In genomic region chr12:55746147-55746912, GRCh38 we compare ENCODE assay signal across 9 cellular contexts. TPM values are rescaled to one million over a fixed set of nuclear protein-coding genes. Genes with fewer than 3 reads are reported as not detected.
DNase-seq lines count a peak whose midpoint lies in the region; ATAC-seq and TF ChIP-seq lines count a peak whose summit lies in the region.
"Had no signal": no experiment of that assay in that cellular context is flagged by ENCODE, and none has a peak within 500 bp of the region (broad histone marks: within the 10 kb centered on the region; RNA-seq: fewer than 3 reads in every experiment).

No MANE protein-coding gene starts in this region.

- H3K36me3 ChIP-seq in endodermal cell (ENCODE audit: control insufficient read depth, insufficient read depth, low read length) (peaks cover 45% of the 10 kb centered on the region), stomach (peaks cover 0 to 25% (median 17%) of the 10 kb centered on the region in 4 donors)

- H3K9me3 ChIP-seq in endodermal cell (ENCODE audit: control insufficient read depth, low read length) (no peaks in the 10 kb centered on the region), stomach (no peaks in the 10 kb centered on the region)

- H3K27ac Mint-ChIP-seq in activated naive CD4-positive, alpha-beta T cell treated with anti-CD3 and anti-CD28 coated beads, Interleukin-2, amount 50 U/mL, for 72 hours: peak overlapping the region; percentile 2 to 5
- peak overlapping the region; percentile 95 for H3K27ac Mint-ChIP-seq in endodermal cell

- H3K4me1 ChIP-seq in endodermal cell (ENCODE audit: control insufficient read depth, insufficient read depth, low read length) (peaks cover 5% of the 10 kb centered on the region), stomach (peaks cover 14 to 39% (median 38%) of the 10 kb centered on the region in 4 donors)

- H3K27me3 ChIP-seq in endodermal cell (ENCODE audit: control insufficient read depth, insufficient read depth, low read length, poor library complexity, severe bottlenecking) (no peaks in the 10 kb centered on the region), stomach (peaks cover 0 to 38% (median 0%) of the 10 kb centered on the region in 3 donors)

- TF ChIP-seq EP300 in stomach (IDR thresholded peaks at IDR 0.05): no peak

- no peak for ATAC-seq in activated naive CD4-positive, alpha-beta T cell treated with anti-CD3 and anti-CD28 coated beads, Interleukin-2, amount 50 U/mL, for 72 hours

- H3K9ac ChIP-seq in endodermal cell (ENCODE audit: extremely low read depth, low read length, poor library complexity, severe bottlenecking): peak overlapping the region; percentile 30

- peak in 1 of 2 donors; percentile 38 for DNase-seq in activated naive CD4-positive, alpha-beta T cell treated with anti-CD3 and anti-CD28 coated beads, Interleukin-2, amount 50 U/mL, for 72 hours (ENCODE audit: low spot score in 2 of 2)
- no peak for DNase-seq in activated naive CD4-positive, alpha-beta T cell treated with Interleukin-2 at 50 U/mL for 16 hours
- DNase-seq in endodermal cell (no peak), stomach (no peak), midbrain (lab: John Stamatoyannopoulos, UW) (no peak), MV-4-11 (lab: John Stamatoyannopoulos, UW) (no peak)
- DNase-seq: cortex of kidney, NCI-H2029 treated with DMSO at 0.1 percent for 48 hours had no signal

- WGBS in endodermal cell (ENCODE audit: insufficient coverage in 1 of 2, insufficient read length in 1 of 2), 2 experiments: 5 to 27% methylated on average over 3 to 4 of the region's 4 CpGs
- WGBS in stomach, 5 donors: 31 to 45% (median 39%) methylated on average over 4 of the region's 4 CpGs

- intact Hi-C loops in stomach (cut with DNase I; ENCODE audit: low total_unique reads): loop anchor here (10.0 kb wide), 1 partner anchor 48 kb away; no protein-coding TSS in a partner anchor

- TF ChIP-seq CTCF in endodermal cell (conservative IDR thresholded peaks at IDR 0.05): no peak
- TF ChIP-seq CTCF in stomach (IDR thresholded peaks at IDR 0.05): no peak

- peak overlapping the region; percentile 84 for H3K27ac ChIP-seq in endodermal cell (ENCODE audit: low read depth, low read length)
- H3K27ac ChIP-seq in stomach: peak overlapping the region in 4 of 5 donors; percentile 4 to 79 (median 38)

- no peaks in the 10 kb centered on the region for H3K36me3 Mint-ChIP-seq in activated naive CD4-positive, alpha-beta T cell treated with anti-CD3 and anti-CD28 coated beads, Interleukin-2, amount 50 U/mL, for 72 hours
- peaks cover 34% of the 10 kb centered on the region for H3K36me3 Mint-ChIP-seq in endodermal cell (ENCODE audit: low read depth)

- H3K4me3 Mint-ChIP-seq in endodermal cell: peak overlapping the region; percentile 92

- peak overlapping the region; percentile 96 for H3K4me3 ChIP-seq in endodermal cell (ENCODE audit: low read length)
- no peak overlapping the region for H3K4me3 ChIP-seq in stomach
- H3K4me3 ChIP-seq: lung had no signal

- no peak for TF ChIP-seq POLR2A in stomach (IDR thresholded peaks at IDR 0.05)

- no peaks in the 10 kb centered on the region for H3K9me3 Mint-ChIP-seq in activated naive CD4-positive, alpha-beta T cell treated with anti-CD3 and anti-CD28 coated beads, Interleukin-2, amount 50 U/mL, for 72 hours
- no peaks in the 10 kb centered on the region for H3K9me3 Mint-ChIP-seq in endodermal cell

- peaks cover 45% of the 10 kb centered on the region for H3K4me1 Mint-ChIP-seq in endodermal cell

- no peaks in the 10 kb centered on the region for H3K27me3 Mint-ChIP-seq in endodermal cell (ENCODE audit: insufficient read depth)

RNA-seq across cellular contexts. Expression of gene GDF11, which starts 3.4 kb away (rescaled TPM):
- total RNA-seq in activated naive CD4-positive, alpha-beta T cell treated with anti-CD3 and anti-CD28 coated beads, Interleukin-2, amount 50 U/mL, for 72 hours: 10 to 100 TPM in 1 of 2 donors, 1 to 10 TPM in 1; 5.9 to 12.0 TPM
- total RNA-seq in endodermal cell: 10 to 100 TPM; 29.8 to 33.0 TPM
- polyA plus RNA-seq in endodermal cell (2013, experiment 1 of 2): 32.4 TPM
- 28.6 TPM for polyA plus RNA-seq in endodermal cell (2013, experiment 2 of 2)
- total RNA-seq in stomach: 1 to 10 TPM in 3 of 5 donors, under 1 TPM in 2; 0.29 to 4.6 (median 1.7) TPM
- 1 to 10 TPM; 1.1 to 6.5 (median 3.5) TPM for polyA plus RNA-seq in stomach

RNA-seq across cellular contexts. Expression of gene CD63, which starts 17.5 kb away (rescaled TPM):
- 100 to 1,000 TPM; 129 to 180 TPM for total RNA-seq in activated naive CD4-positive, alpha-beta T cell treated with anti-CD3 and anti-CD28 coated beads, Interleukin-2, amount 50 U/mL, for 72 hours
- 1,000 to 10,000 TPM in 1 of 2 donors, 100 to 1,000 TPM in 1; 879 to 1,041 TPM for total RNA-seq in endodermal cell
- 447 TPM for polyA plus RNA-seq in endodermal cell (2013, experiment 1 of 2)
- polyA plus RNA-seq in endodermal cell (2013, experiment 2 of 2): 444 TPM
- 1,000 to 10,000 TPM in 1 of 5 donors, 100 to 1,000 TPM in 3, 10 to 100 TPM in 1; 71.2 to 1,329 (median 399) TPM for total RNA-seq in stomach
- polyA plus RNA-seq in stomach: 100 to 1,000 TPM; 455 to 899 (median 803) TPM

RNA-seq across cellular contexts. Expression of gene RDH5, which starts 26.1 kb away (rescaled TPM):
- 10 to 100 TPM in 1 of 2 donors, 1 to 10 TPM in 1; 6.4 to 13.3 TPM for total RNA-seq in activated naive CD4-positive, alpha-beta T cell treated with anti-CD3 and anti-CD28 coated beads, Interleukin-2, amount 50 U/mL, for 72 hours
- total RNA-seq in endodermal cell: 1 to 10 TPM; 4.1 to 7.4 TPM
- 4.7 TPM for polyA plus RNA-seq in endodermal cell (2013, experiment 1 of 2)
- polyA plus RNA-seq in endodermal cell (2013, experiment 2 of 2): 3.5 TPM
- 10 to 100 TPM in 3 of 5 donors, 1 to 10 TPM in 2; 4.0 to 41.2 (median 19.3) TPM for total RNA-seq in stomach
- polyA plus RNA-seq in stomach: 10 to 100 TPM in 1 of 3 donors, 1 to 10 TPM in 2; 3.2 to 10.3 (median 9.7) TPM

RNA-seq across cellular contexts. Expression of gene BLOC1S1, which starts 30.5 kb away (rescaled TPM):
- 100 to 1,000 TPM; 116 to 118 TPM for total RNA-seq in activated naive CD4-positive, alpha-beta T cell treated with anti-CD3 and anti-CD28 coated beads, Interleukin-2, amount 50 U/mL, for 72 hours
- total RNA-seq in endodermal cell (100 to 1,000 TPM in 1 of 2 donors, 10 to 100 TPM in 1; 95.1 to 102 TPM), stomach (100 to 1,000 TPM in 3 of 5 donors, 10 to 100 TPM in 2; 12.8 to 392 (median 114) TPM)
- 93.0 TPM for polyA plus RNA-seq in endodermal cell (2013, experiment 1 of 2)
- 94.7 TPM for polyA plus RNA-seq in endodermal cell (2013, experiment 2 of 2)
- polyA plus RNA-seq in stomach: 100 to 1,000 TPM; 349 to 451 (median 411) TPM

RNA-seq across cellular contexts. Expression of gene ITGA7, which starts 38.6 kb away (rescaled TPM):
- total RNA-seq in activated naive CD4-positive, alpha-beta T cell treated with anti-CD3 and anti-CD28 coated beads, Interleukin-2, amount 50 U/mL, for 72 hours: 10 to 100 TPM in 1 of 2 donors, 1 to 10 TPM in 1; 4.0 to 11.9 TPM
- total RNA-seq in endodermal cell (100 to 1,000 TPM; 106 to 122 TPM), stomach (100 to 1,000 TPM in 1 of 5 donors, 10 to 100 TPM in 4; 10.3 to 188 (median 58.0) TPM)
- polyA plus RNA-seq in endodermal cell (2013, experiment 1 of 2): 77.3 TPM
- polyA plus RNA-seq in endodermal cell (2013, experiment 2 of 2): 71.6 TPM
- 10 to 100 TPM in 1 of 3 donors, 1 to 10 TPM in 2; 3.5 to 40.6 (median 5.8) TPM for polyA plus RNA-seq in stomach
